In genomic region chr5:99706160-99706559, GRCh38 we compare ENCODE assay signal across 19 cellular contexts.
A peak's percentile ranks its signal among the peaks of the same experiment; 100 is the strongest.
DNase-seq lines count a peak whose midpoint lies in the region; ATAC-seq and TF ChIP-seq lines count a peak whose summit lies in the region.
"Had no signal": no experiment of that assay in that cellular context is flagged by ENCODE, and none has a peak within 500 bp of the region (broad histone marks: within the 10 kb centered on the region; RNA-seq: fewer than 3 reads in every experiment).

No MANE protein-coding gene starts in this region.

- H3K27ac ChIP-seq in gastroesophageal sphincter (no peak overlapping the region), sigmoid colon (no peak overlapping the region), aorta (ENCODE audit: low read depth in 1 of 2, low read length in 2 of 2) (no peak overlapping the region)
- H3K27ac ChIP-seq: 22Rv1, A549, C4-2B, GM23248, HL-60 had no signal

- H3K36me3 ChIP-seq in gastroesophageal sphincter (no peaks in the 10 kb centered on the region), sigmoid colon (no peaks in the 10 kb centered on the region), aorta (ENCODE audit: control insufficient read depth in 1 of 2, insufficient read depth in 2 of 2, low read length in 1 of 2) (no peaks in the 10 kb centered on the region)

- TF ChIP-seq EP300 in gastroesophageal sphincter (IDR thresholded peaks at IDR 0.05) (no peak), sigmoid colon (IDR thresholded peaks at IDR 0.05) (no peak)

- DNase-seq in activated T-cell treated with anti-CD3 and anti-CD28 coated beads, Interleukin-2, amount 50 U/mL, for 1 hour: peak; percentile 9
- no peak for DNase-seq in activated T-cell treated with anti-CD3 and anti-CD28 coated beads, Interleukin-2, amount 50 U/mL, for 4 hours
- peak; percentile 55 for DNase-seq in sigmoid colon
- no peak for DNase-seq in aorta
- DNase-seq in NCI-H226: no peak
- DNase-seq in lower leg skin (ENCODE audit: low spot score in 2 of 2): no peak
- DNase-seq: AML-193; Caco-2; CD4-positive, alpha-beta T cell; DMS153; DMS79; GDM1; GM23248; HCEC 1CT had no signal

- no peaks in the 10 kb centered on the region for H3K36me3 Mint-ChIP-seq in activated T-cell treated with anti-CD3 and anti-CD28 coated beads, Interleukin-2, amount 50 U/mL, for 4 hours (ENCODE audit: insufficient read depth)

- TF ChIP-seq POLR2A in gastroesophageal sphincter (IDR thresholded peaks at IDR 0.05) (no peak), sigmoid colon (IDR thresholded peaks at IDR 0.05) (no peak), lower leg skin (IDR thresholded peaks at IDR 0.05) (no peak)

- H3K9me3 Mint-ChIP-seq in activated T-cell treated with anti-CD3 and anti-CD28 coated beads, Interleukin-2, amount 50 U/mL, for 4 hours: peaks cover 9% of the 10 kb centered on the region
- H3K9me3 Mint-ChIP-seq: CD4-positive, alpha-beta T cell had no signal

- H3K9me3 ChIP-seq in gastroesophageal sphincter (peaks cover 0 to 5% (median 0%) of the 10 kb centered on the region in 3 donors), sigmoid colon (no peaks in the 10 kb centered on the region), aorta (ENCODE audit: control insufficient read depth, low read length) (no peaks in the 10 kb centered on the region)
- H3K9me3 ChIP-seq: A549, Caco-2 had no signal

- H3K4me3 Mint-ChIP-seq in activated T-cell treated with anti-CD3 and anti-CD28 coated beads, Interleukin-2, amount 50 U/mL, for 4 hours: no peak overlapping the region
- H3K4me3 Mint-ChIP-seq: CD4-positive, alpha-beta T cell had no signal

- intact Hi-C loops in sigmoid colon (cut with DNase I) (no loop called here), aorta (cut with DNase I) (no loop called here), lower leg skin (cut with DNase I; ENCODE audit: low total_unique reads) (no loop called here)

- H3K4me3 ChIP-seq in gastroesophageal sphincter (no peak overlapping the region), sigmoid colon (no peak overlapping the region), aorta (ENCODE audit: low read length in 2 of 2) (no peak overlapping the region), lower leg skin (ENCODE audit: low read depth, poor library complexity, severe bottlenecking) (no peak overlapping the region)
- H3K4me3 ChIP-seq: A549, GM23248 had no signal

- TF ChIP-seq CTCF in gastroesophageal sphincter (IDR thresholded peaks at IDR 0.05): no peak
- no peak for TF ChIP-seq CTCF in sigmoid colon (IDR thresholded peaks at IDR 0.05)
- no peak for TF ChIP-seq CTCF in lower leg skin (IDR thresholded peaks at IDR 0.05)

- no peaks in the 10 kb centered on the region for H3K27me3 Mint-ChIP-seq in activated T-cell treated with anti-CD3 and anti-CD28 coated beads, Interleukin-2, amount 50 U/mL, for 4 hours (ENCODE audit: low read depth)
- H3K27me3 Mint-ChIP-seq: CD4-positive, alpha-beta T cell had no signal

- no peak for ATAC-seq in activated T-cell treated with anti-CD3 and anti-CD28 coated beads, Interleukin-2, amount 50 U/mL, for 4 hours
- ATAC-seq in gastroesophageal sphincter (peak; percentile 36), aorta (ENCODE audit: low FRiP score) (peak; percentile 64)
- ATAC-seq: A549 had no signal

- no peaks in the 10 kb centered on the region for H3K4me1 Mint-ChIP-seq in activated T-cell treated with anti-CD3 and anti-CD28 coated beads, Interleukin-2, amount 50 U/mL, for 4 hours (ENCODE audit: low read depth)

- H3K4me1 ChIP-seq in gastroesophageal sphincter (no peaks in the 10 kb centered on the region), sigmoid colon (no peaks in the 10 kb centered on the region), aorta (ENCODE audit: control insufficient read depth in 1 of 2, insufficient read depth in 2 of 2, low read length in 2 of 2) (no peaks in the 10 kb centered on the region)
- H3K4me1 ChIP-seq: A549, Caco-2 had no signal

- WGBS in gastroesophageal sphincter (ENCODE audit: low coverage in 1 of 2), 2 donors: 59 to 96% methylated on average over 4 of the region's 8 CpGs
- 91 to 92% methylated on average over 8 of the region's 8 CpGs for WGBS in sigmoid colon, 2 donors
- 86 to 91% methylated on average over 8 of the region's 8 CpGs for WGBS in aorta, 2 donors
- 89 to 92% methylated on average over 8 of the region's 8 CpGs for WGBS in lower leg skin, 2 donors

- no peaks in the 10 kb centered on the region for H3K27me3 ChIP-seq in gastroesophageal sphincter
- H3K27me3 ChIP-seq in sigmoid colon: no peaks in the 10 kb centered on the region
- H3K27me3 ChIP-seq in aorta (ENCODE audit: control insufficient read depth in 1 of 2, insufficient read depth in 2 of 2, low read length in 1 of 2): no peaks in the 10 kb centered on the region

Comparison
In these comparisons a context has a peak if more than half of its experiments do, and no peak if none do; other contexts are left out.
1. DNase-seq: peak in activated T-cell treated with anti-CD3 and anti-CD28 coated beads, Interleukin-2, amount 50 U/mL, for 1 hour (single experiment) and sigmoid colon (single experiment); none in activated T-cell treated with anti-CD3 and anti-CD28 coated beads, Interleukin-2, amount 50 U/mL, for 4 hours (single experiment), aorta (0 of 2), NCI-H226 (single experiment) and lower leg skin (0 of 2).
2. ATAC-seq: peak in gastroesophageal sphincter (single experiment) and aorta (single experiment); none in activated T-cell treated with anti-CD3 and anti-CD28 coated beads, Interleukin-2, amount 50 U/mL, for 4 hours (0 of 2).